ENCODE assay signal across 9 cellular contexts in genomic region chr9:38065369-38066075, GRCh38. TPM values are rescaled to one million over a fixed set of nuclear protein-coding genes. Genes with fewer than 3 reads are reported as not detected.
DNase-seq lines count a peak whose midpoint lies in the region; ATAC-seq, FAIRE-seq and TF ChIP-seq lines count a peak whose summit lies in the region.
"Had no signal": no experiment of that assay in that cellular context is flagged by ENCODE, and none has a peak within 500 bp of the region (broad histone marks: within the 10 kb centered on the region; RNA-seq: fewer than 3 reads in every experiment).

No MANE protein-coding gene starts in this region.

- H3K4me3 Mint-ChIP-seq in astrocyte (ENCODE audit: unreplicated experiment) (peak overlapping the region; percentile 98), neural crest cell (peak overlapping the region; percentile 90)

- no peak for FAIRE-seq in astrocyte (lab: Jason Lieb, UNC)

- H3K4me3 ChIP-seq in astrocyte (ENCODE audit: insufficient read depth, low read depth, low read length), result peak overlapping the region; percentile 92

- peak overlapping the region; percentile 93 for H3K9ac ChIP-seq in astrocyte (ENCODE audit: low read length)

- TF ChIP-seq CTCF in astrocyte (IDR thresholded peaks at IDR 0.05; ENCODE audit: insufficient read depth, low read depth, low read length) (no peak), neural crest cell (conservative IDR thresholded peaks at IDR 0.05) (no peak)

- H3K4me1 ChIP-seq in astrocyte (ENCODE audit: insufficient read depth, low read length), result peaks cover 64% of the 10 kb centered on the region

- H3K27me3 ChIP-seq in astrocyte (ENCODE audit: insufficient read depth, low read length), result no peaks in the 10 kb centered on the region
- H3K27me3 ChIP-seq: tibial nerve had no signal

- ATAC-seq in GM18499 (IDR thresholded peaks at IDR 0.05; ENCODE audit: insufficient read depth, unreplicated experiment), result peak; percentile 42
- peak; percentile 35 for ATAC-seq in HG02623 (IDR thresholded peaks at IDR 0.05; ENCODE audit: unreplicated experiment)

- DNase-seq in astrocyte (ENCODE audit: low read depth), result no peak
- DNase-seq in neural crest cell (ENCODE audit: low read depth, low spot score), result no peak
- DNase-seq in NCI-H2107 (lab: John Stamatoyannopoulos, UW), result no peak
- no peak for DNase-seq in caudate nucleus (lab: John Stamatoyannopoulos, UW)
- DNase-seq in germinal center (ENCODE audit: low spot score), result no peak
- no peak for DNase-seq in T-helper 2 cell

- no peaks in the 10 kb centered on the region for H3K9me3 ChIP-seq in astrocyte (ENCODE audit: insufficient read depth, low read depth, low read length)
- H3K9me3 ChIP-seq: tibial nerve had no signal

- peak overlapping the region; percentile 90 for H3K4me2 ChIP-seq in astrocyte (ENCODE audit: low read length)

- peaks cover 53% of the 10 kb centered on the region for H3K4me1 Mint-ChIP-seq in astrocyte (ENCODE audit: low read depth, unreplicated experiment)
- H3K4me1 Mint-ChIP-seq in neural crest cell, result peaks cover 55% of the 10 kb centered on the region

- H3K36me3 Mint-ChIP-seq in astrocyte (ENCODE audit: low read depth, unreplicated experiment), result peaks cover 19% of the 10 kb centered on the region
- no peaks in the 10 kb centered on the region for H3K36me3 Mint-ChIP-seq in neural crest cell (ENCODE audit: low read depth)

- H2AFZ ChIP-seq in astrocyte (ENCODE audit: low read depth, low read length), result no peak overlapping the region

- H3K27ac Mint-ChIP-seq in astrocyte (ENCODE audit: unreplicated experiment) (peak overlapping the region; percentile 78), neural crest cell (ENCODE audit: unreplicated experiment) (no peak overlapping the region)

- H3K36me3 ChIP-seq in astrocyte (ENCODE audit: insufficient read depth, low read length), result no peaks in the 10 kb centered on the region
- H3K36me3 ChIP-seq: tibial nerve had no signal

- H4K20me1 ChIP-seq in astrocyte (ENCODE audit: insufficient read depth, low read length), result peaks cover 73% of the 10 kb centered on the region

- H3K9me3 Mint-ChIP-seq in astrocyte (ENCODE audit: unreplicated experiment) (no peaks in the 10 kb centered on the region), neural crest cell (no peaks in the 10 kb centered on the region)

- H3K27me3 Mint-ChIP-seq in astrocyte (ENCODE audit: low read depth, unreplicated experiment) (no peaks in the 10 kb centered on the region), neural crest cell (ENCODE audit: low read depth) (peaks cover 49% of the 10 kb centered on the region)

- peaks cover 83% of the 10 kb centered on the region for H3K79me2 ChIP-seq in astrocyte (ENCODE audit: insufficient read depth, low read length)

- H3K27ac ChIP-seq in astrocyte (ENCODE audit: low read depth, low read length) (no peak overlapping the region), caudate nucleus (ENCODE audit: low read depth, low read length) (no peak overlapping the region)

RNA-seq across cellular contexts. Expression of gene SHB, which starts 3.5 kb away (rescaled TPM):
- total RNA-seq in astrocyte (53.4 and 54.5 TPM in 2 replicates), neural crest cell (4.6 and 4.8 TPM in 2 replicates)
